ENCODE assay signal across 27 cellular contexts in genomic region chrX:131063613-131064012, GRCh38. TPM values are rescaled to one million over a fixed set of nuclear protein-coding genes. Genes with fewer than 3 reads are reported as not detected.
DNase-seq lines count a peak whose midpoint lies in the region; ATAC-seq and TF ChIP-seq lines count a peak whose summit lies in the region.
"Had no signal": no experiment of that assay in that cellular context is flagged by ENCODE, and none has a peak within 500 bp of the region (broad histone marks: within the 10 kb centered on the region; RNA-seq: fewer than 3 reads in every experiment).

No MANE protein-coding gene starts in this region.

- H3K27me3 ChIP-seq in SK-N-SH (ENCODE audit: insufficient read depth): peaks cover 12% of the 10 kb centered on the region; the same call in 1 of the 2 replicates

- no peak overlapping the region for H3K4me2 ChIP-seq in SK-N-SH
- H3K4me2 ChIP-seq: A549 had no signal

- H2AFZ ChIP-seq in SK-N-SH (ENCODE audit: low read depth): no peak overlapping the region
- H2AFZ ChIP-seq: GM23248 had no signal

- WGBS in SK-N-SH (ENCODE audit: low lambda C conversion rate): 30% methylated on average over 3 of the region's 3 CpGs

- no peaks in the 10 kb centered on the region for H4K20me1 ChIP-seq in SK-N-SH (ENCODE audit: insufficient read depth)

- no peak overlapping the region for H3K4me3 Mint-ChIP-seq in chondrocyte (ENCODE audit: unreplicated experiment)
- H3K4me3 Mint-ChIP-seq: activated CD8-positive, alpha-beta T cell treated with anti-CD3 and anti-CD28 coated beads for 36 hours; activated T-cell treated with anti-CD3 and anti-CD28 coated beads, Interleukin-2, amount 50 U/mL, for 4 hours; CD14-positive monocyte; stimulated activated naive B cell treated with anti-CD40 and anti-IgM and Interleukin-4, amounts not matched to agents 10 μg/mL and 1 μg/mL and 100 μg/mL, for 72 hours had no signal

- no peak overlapping the region for H3K9ac ChIP-seq in SK-N-SH
- H3K9ac ChIP-seq: GM23248 had no signal

- peak; percentile 32; the same call in 1 of the 2 replicates for TF ChIP-seq RAD21 in SK-N-SH (IDR thresholded peaks at IDR 0.05; ENCODE audit: low read length)

- no peak overlapping the region for H3K27ac ChIP-seq in SK-N-SH (ENCODE audit: low read depth in 2 of 2, low read length in 1 of 2)
- H3K27ac ChIP-seq: A549, dorsolateral prefrontal cortex, GM23248, HL-60, lower lobe of right lung, psoas muscle, tibial artery had no signal

- no peaks in the 10 kb centered on the region for H3K9me3 ChIP-seq in SK-N-SH
- H3K9me3 ChIP-seq: A549, lower lobe of right lung, psoas muscle, tibial artery had no signal

- H3K9me2 ChIP-seq in SK-N-SH: no peaks in the 10 kb centered on the region

- H3K79me2 ChIP-seq in SK-N-SH (ENCODE audit: insufficient read depth): no peaks in the 10 kb centered on the region

- H3K27ac Mint-ChIP-seq in chondrocyte (ENCODE audit: unreplicated experiment): no peak overlapping the region
- H3K27ac Mint-ChIP-seq: activated CD8-positive, alpha-beta T cell treated with anti-CD3 and anti-CD28 coated beads for 36 hours; activated naive CD4-positive, alpha-beta T cell treated with anti-CD3 and anti-CD28 coated beads, Interleukin-2, amount 50 U/mL, for 72 hours; CD14-positive monocyte; stimulated activated naive B cell treated with anti-CD40 and anti-IgM and Interleukin-4, amounts not matched to agents 10 μg/mL and 1 μg/mL and 100 μg/mL, for 72 hours had no signal

- no peak for TF ChIP-seq EP300 in SK-N-SH (IDR thresholded peaks at IDR 0.05; ENCODE audit: borderline replicate concordance in 1 of 2, low read depth in 1 of 2, low read length in 1 of 2)

- CTCF ChIA-PET in SK-N-SH (lab: Yijun Ruan, JAX): interaction anchor here (0.7 to 1.6 kb wide), 6 partner anchors 12 to 570 kb away, joined by 3 to 4 read pairs (median 4); no protein-coding TSS in a partner anchor

- H3K4me1 ChIP-seq in SK-N-SH (ENCODE audit: control insufficient read depth in 1 of 2, insufficient read depth in 2 of 2, low read depth in 1 of 2, low read length in 1 of 2): no peaks in the 10 kb centered on the region; a peak in 1 of 4 replicates
- H3K4me1 ChIP-seq: A549, lower lobe of right lung, psoas muscle, tibial artery had no signal

- H3K27me3 Mint-ChIP-seq in chondrocyte (ENCODE audit: low read depth): peaks cover 52% of the 10 kb centered on the region

- H3K36me3 Mint-ChIP-seq in chondrocyte (ENCODE audit: low read depth): no peaks in the 10 kb centered on the region
- H3K36me3 Mint-ChIP-seq: activated naive CD4-positive, alpha-beta T cell treated with anti-CD3 and anti-CD28 coated beads, Interleukin-2, amount 50 U/mL, for 72 hours; CD14-positive monocyte; stimulated activated naive B cell treated with anti-CD40 and anti-IgM and Interleukin-4, amounts not matched to agents 10 μg/mL and 1 μg/mL and 100 μg/mL, for 72 hours had no signal

- peak; percentile 44 for TF ChIP-seq CTCF in SK-N-SH (IDR thresholded peaks at IDR 0.05)
- peak; percentile 48 for TF ChIP-seq CTCF in chondrocyte (IDR thresholded peaks at IDR 0.05)

- H3K4me3 ChIP-seq in SK-N-SH (ENCODE audit: low read depth in 2 of 2, low read length in 1 of 2): no peak overlapping the region
- H3K4me3 ChIP-seq: A549, dorsolateral prefrontal cortex, GM23248, lower lobe of right lung, psoas muscle, tibial artery had no signal

- no peaks in the 10 kb centered on the region for H3K36me3 ChIP-seq in SK-N-SH (replicated peaks in 1 of 2; ENCODE audit: control insufficient read depth in 1 of 2, insufficient read depth in 2 of 2, low read length in 1 of 2)
- H3K36me3 ChIP-seq: lower lobe of right lung, tibial artery had no signal

- no peaks in the 10 kb centered on the region for H3K9me3 Mint-ChIP-seq in chondrocyte (ENCODE audit: low read depth)
- H3K9me3 Mint-ChIP-seq: activated CD8-positive, alpha-beta T cell treated with anti-CD3 and anti-CD28 coated beads for 36 hours; activated naive CD4-positive, alpha-beta T cell treated with anti-CD3 and anti-CD28 coated beads, Interleukin-2, amount 50 U/mL, for 72 hours; activated T-cell treated with anti-CD3 and anti-CD28 coated beads, Interleukin-2, amount 50 U/mL, for 4 hours; stimulated activated naive B cell treated with anti-CD40 and anti-IgM and Interleukin-4, amounts not matched to agents 10 μg/mL and 1 μg/mL and 100 μg/mL, for 72 hours had no signal

- DNase-seq in SK-N-SH: peak; percentile 49
- peak; percentile 35 for DNase-seq in NCI-H748 (lab: John Stamatoyannopoulos, UW; ENCODE audit: unreplicated experiment)
- DNase-seq in chondrocyte (ENCODE audit: low spot score): no peak
- DNase-seq in ecto neural progenitor cell (ENCODE audit: low spot score): no peak
- DNase-seq in stimulated activated CD4-positive, alpha-beta T cell treated with anti-CD3 and anti-CD28 coated beads, Interleukin-15, amount 100 ng/mL, for 24 hours: no peak
- DNase-seq: activated CD8-positive, alpha-beta T cell treated with anti-CD3 and anti-CD28 coated beads for 36 hours; activated T-cell treated with anti-CD3 and anti-CD28 coated beads, Interleukin-2, amount 50 U/mL, for 4 hours; dorsolateral prefrontal cortex; EL; GM23248; KBM-7; lower lobe of right lung; NCI-H1105; psoas muscle; RPMI8226; stimulated activated naive B cell treated with anti-CD40 and anti-IgM and Interleukin-4, amounts not matched to agents 10 μg/mL and 1 μg/mL and 100 μg/mL, for 72 hours; T-helper 1 cell; tibial artery had no signal

- POLR2A ChIA-PET in SK-N-SH (lab: Yijun Ruan, JAX): no interaction called here

- H3K4me1 Mint-ChIP-seq in chondrocyte (ENCODE audit: low read depth): peaks cover under 1% of the 10 kb centered on the region
- H3K4me1 Mint-ChIP-seq: CD14-positive monocyte; stimulated activated naive B cell treated with anti-CD40 and anti-IgM and Interleukin-4, amounts not matched to agents 10 μg/mL and 1 μg/mL and 100 μg/mL, for 72 hours had no signal

- no peak for ATAC-seq in SK-N-SH treated with all-trans-retinoic acid at 6 μM for 48 hours
- no peak for ATAC-seq in HG03139 (IDR thresholded peaks at IDR 0.05; ENCODE audit: unreplicated experiment)
- no peak for ATAC-seq in HG02938 (IDR thresholded peaks at IDR 0.05; ENCODE audit: unreplicated experiment)
- ATAC-seq: A549; activated CD8-positive, alpha-beta T cell treated with anti-CD3 and anti-CD28 coated beads for 36 hours; activated naive CD4-positive, alpha-beta T cell treated with anti-CD3 and anti-CD28 coated beads, Interleukin-2, amount 50 U/mL, for 72 hours; activated T-cell treated with anti-CD3 and anti-CD28 coated beads, Interleukin-2, amount 50 U/mL, for 4 hours; esophagus mucosa; lower lobe of right lung; psoas muscle; stimulated activated naive B cell treated with anti-CD40 and anti-IgM and Interleukin-4, amounts not matched to agents 10 μg/mL and 1 μg/mL and 100 μg/mL, for 72 hours had no signal

- no peaks in the 10 kb centered on the region for H3F3A ChIP-seq in SK-N-SH (replicated peaks; ENCODE audit: insufficient read depth)

TF ChIP-seq in SK-N-SH, 30 proteins besides CTCF, POLR2A, EP300 and RAD21:
- TF ChIP-seq EZH2phosphoT487 (IDR thresholded peaks at IDR 0.05; ENCODE audit: borderline replicate concordance, low read depth) (no peak), SIN3A (IDR thresholded peaks at IDR 0.05; ENCODE audit: borderline replicate concordance, low read depth, low read length) (no peak), CHD2 (IDR thresholded peaks at IDR 0.05; ENCODE audit: low read length, partially characterized antibody) (no peak)

TF ChIP-seq in SK-N-SH treated with all-trans-retinoic acid at 6 μM for 48 hours, 23 proteins besides CTCF, POLR2A, EP300 and RAD21:
- no peak for TF ChIP-seq TOX (CRISPR knock-in tag; IDR thresholded peaks at IDR 0.05; ENCODE audit: borderline replicate concordance)
- TF ChIP-seq RARB (CRISPR knock-in tag; IDR thresholded peaks at IDR 0.05): no peak
- no peak for TF ChIP-seq SNAI2 (CRISPR knock-in tag; IDR thresholded peaks at IDR 0.05)
- TF ChIP-seq ZNF70 (CRISPR knock-in tag; IDR thresholded peaks at IDR 0.05): no peak
- TF ChIP-seq BACH2 (CRISPR knock-in tag; IDR thresholded peaks at IDR 0.05; ENCODE audit: borderline replicate concordance): no peak

RNA-seq across cellular contexts. Expression of gene ARHGAP36, which starts 5.5 kb away (rescaled TPM):
- 0.23 and 0.86 TPM in 2 replicates for polyA plus RNA-seq in SK-N-SH (2012; rRNA removed)
- 0.50 and 0.81 TPM in 2 replicates for polyA plus RNA-seq in SK-N-SH (2012; cell fraction: cytosol; rRNA removed)
- polyA plus RNA-seq in SK-N-SH (2012; cell fraction: nucleus; rRNA removed): 0.37 and 0.50 TPM in 2 replicates
- total RNA-seq in chondrocyte: not detected in 3 replicates
- total RNA-seq: activated CD8-positive, alpha-beta T cell treated with anti-CD3 and anti-CD28 coated beads for 36 hours; activated naive CD4-positive, alpha-beta T cell treated with anti-CD3 and anti-CD28 coated beads, Interleukin-2, amount 50 U/mL, for 72 hours; activated T-cell treated with anti-CD3 and anti-CD28 coated beads, Interleukin-2, amount 50 U/mL, for 4 hours; esophagus mucosa; GM23248; lower lobe of right lung; myocyte had no signal
- polyA plus RNA-seq: A549, CD14-positive monocyte, GM23248 had no signal

Comparison
In these comparisons a context has a peak if more than half of its experiments do, and no peak if none do; other contexts are left out.
1. DNase-seq: peak in SK-N-SH (single experiment) and NCI-H748 (single experiment); none in chondrocyte (single experiment), ecto neural progenitor cell (single experiment) and stimulated activated CD4-positive, alpha-beta T cell treated with anti-CD3 and anti-CD28 coated beads, Interleukin-15, amount 100 ng/mL, for 24 hours (single experiment).